ENCODE assay signal across 8 cellular contexts in genomic region chr22:23282089-23282501, GRCh38.
DNase-seq lines count a peak whose midpoint lies in the region; ATAC-seq and TF ChIP-seq lines count a peak whose summit lies in the region.

No MANE protein-coding gene starts in this region.

- no peak overlapping the region for H2BK15ac ChIP-seq in IMR-90 (ENCODE audit: low read depth, low read length)

- in situ Hi-C loops in IMR-90 (cut with MboI; ENCODE audit: low sequenced_read_pairs): loop anchor here (25.0 kb wide), 1 partner anchor 320 kb away; no protein-coding TSS in a partner anchor

- no peak for TF ChIP-seq CTCF in IMR-90 (conservative IDR thresholded peaks at IDR 0.05; ENCODE audit: low read depth, low read length)
- TF ChIP-seq CTCF in lower lobe of right lung (IDR thresholded peaks at IDR 0.05): peak; percentile 17

- H3K36me3 ChIP-seq in IMR-90 (ENCODE audit: control insufficient read depth, insufficient read depth, low read length) (peaks cover 36% of the 10 kb centered on the region), lower lobe of right lung (peaks cover 65% of the 10 kb centered on the region)

- H3K4me1 Mint-ChIP-seq in activated CD4-positive, alpha-beta memory T cell treated with anti-CD3 and anti-CD28 coated beads, Interleukin-2, amount 10 ng/mL, durations not matched to agents 7 days and 5 days: peaks cover 40% of the 10 kb centered on the region

- dilution Hi-C loops in IMR-90 (cut with HindIII; ENCODE audit: low sequenced_read_pairs, unreplicated experiment): no loop called here

- peak overlapping the region; percentile 38; the same call in 1 of the 2 replicates for H2BK120ac ChIP-seq in IMR-90 (ENCODE audit: low read depth, low read length)

- 0 out of 2 replicates have a peak, but pooled peaks cover 7% of the 10 kb centered on the region for H3K9me1 ChIP-seq in IMR-90 (ENCODE audit: insufficient read depth, low read length)

- peaks cover 11% of the 10 kb centered on the region for H3K36me3 Mint-ChIP-seq in activated CD4-positive, alpha-beta memory T cell treated with anti-CD3 and anti-CD28 coated beads, Interleukin-2, amount 10 ng/mL, durations not matched to agents 7 days and 5 days (ENCODE audit: low read depth)

- no peak for TF ChIP-seq RAD21 in IMR-90 (IDR thresholded peaks at IDR 0.05; ENCODE audit: low read length)

- H4K20me1 ChIP-seq in IMR-90 (ENCODE audit: insufficient read depth, low read length): no peaks in the 10 kb centered on the region; the same call in 1 of the 2 replicates

- POLR2A ChIA-PET in IMR-90 (lab: Charles Lee; ENCODE audit: unreplicated experiment): no interaction called here
- POLR2A ChIA-PET in activated CD4-positive, alpha-beta memory T cell treated with anti-CD3 and anti-CD28 coated beads, Interleukin-2, amount 10 ng/mL, durations not matched to agents 7 days and 5 days (lab: Charles Lee): interaction anchor here (0.7 to 1.5 kb wide), 8 partner anchors 32 to 108 kb away, joined by 3 to 7 read pairs (median 4); partner anchors contain the start of gene BCR

- no peak for TF ChIP-seq POLR2A in IMR-90 (IDR thresholded peaks at IDR 0.05; ENCODE audit: low read depth, low read length)

- H3K4me1 ChIP-seq in IMR-90 (ENCODE audit: control insufficient read depth, insufficient read depth, low read length) (peaks cover 5% of the 10 kb centered on the region; the same call in 1 of the 2 replicates), lower lobe of right lung (peaks cover 45% of the 10 kb centered on the region)

- H4K91ac ChIP-seq in IMR-90 (ENCODE audit: insufficient read depth, low read depth, low read length): peak overlapping the region; percentile 33; the same call in 1 of the 2 replicates

- no peak overlapping the region for H3K23ac ChIP-seq in IMR-90 (ENCODE audit: low read depth, low read length)

- no peak overlapping the region for H4K5ac ChIP-seq in IMR-90 (ENCODE audit: low read depth, low read length)

- H3K4me3 ChIP-seq in IMR-90 (ENCODE audit: insufficient read depth, low read depth, low read length): no peak overlapping the region
- no peak overlapping the region for H3K4me3 ChIP-seq in lower lobe of right lung

- H3K27ac ChIP-seq in IMR-90 (ENCODE audit: insufficient read depth, low read length): no peak overlapping the region; the same call in 1 of the 2 replicates
- peak overlapping the region; percentile 78 for H3K27ac ChIP-seq in lower lobe of right lung

- peak; percentile 62 for ATAC-seq in IMR-90 (ENCODE audit: low read depth)
- peak; percentile 81 to 82 for ATAC-seq in lower lobe of right lung
- no peak for ATAC-seq in HG03520 (IDR thresholded peaks at IDR 0.05; ENCODE audit: unreplicated experiment)
- no peak for ATAC-seq in HG03108 (IDR thresholded peaks at IDR 0.05; ENCODE audit: unreplicated experiment)

- DNase-seq in A172 (ENCODE audit: low spot score) (peak; percentile 91), IMR-90 (peak; percentile 69), brain pericyte (ENCODE audit: low read depth, low spot score) (peak; percentile 64), lower lobe of right lung (peak; percentile 91), NCI-H526 treated with DMSO at 0.1 percent for 48 hours (lab: John Stamatoyannopoulos, UW) (no peak)
- no peak for DNase-seq in activated CD4-positive, alpha-beta memory T cell treated with anti-CD3 and anti-CD28 coated beads, Interleukin-2, amount 10 ng/mL, durations not matched to agents 7 days and 5 days

- peak overlapping the region; percentile 73 for H2AK5ac ChIP-seq in IMR-90 (ENCODE audit: low read depth, low read length)

- no peaks in the 10 kb centered on the region for H3K27me3 Mint-ChIP-seq in activated CD4-positive, alpha-beta memory T cell treated with anti-CD3 and anti-CD28 coated beads, Interleukin-2, amount 10 ng/mL, durations not matched to agents 7 days and 5 days

- H2BK20ac ChIP-seq in IMR-90 (ENCODE audit: low read depth, low read length): no peak overlapping the region

- no peak overlapping the region for H3K18ac ChIP-seq in IMR-90 (ENCODE audit: low read depth, low read length)

- H2AFZ ChIP-seq in IMR-90 (replicated peaks; ENCODE audit: low read length, poor library complexity): peak overlapping the region; percentile 83

- H3K4ac ChIP-seq in IMR-90 (ENCODE audit: low read depth, low read length): peak overlapping the region; percentile 55; the same call in 1 of the 2 replicates

- H3K9me3 ChIP-seq in IMR-90 (ENCODE audit: control insufficient read depth, insufficient read depth, low read length) (no peaks in the 10 kb centered on the region), lower lobe of right lung (no peaks in the 10 kb centered on the region)

- no peaks in the 10 kb centered on the region for H3K9me3 Mint-ChIP-seq in activated CD4-positive, alpha-beta memory T cell treated with anti-CD3 and anti-CD28 coated beads, Interleukin-2, amount 10 ng/mL, durations not matched to agents 7 days and 5 days

- H3K27me3 ChIP-seq in IMR-90 (ENCODE audit: control insufficient read depth, insufficient read depth, low read length) (no peaks in the 10 kb centered on the region), lower lobe of right lung (ENCODE audit: low read depth) (no peaks in the 10 kb centered on the region)

- H3K14ac ChIP-seq in IMR-90 (replicated peaks; ENCODE audit: low read depth, low read length): peak overlapping the region; percentile 32; the same call in 1 of the 2 replicates

- BruUV-seq in IMR-90 (replicated peaks; lab: Mats Ljungman, UMichigan): no TSS peak

- no peak overlapping the region for H3K27ac Mint-ChIP-seq in activated CD4-positive, alpha-beta memory T cell treated with anti-CD3 and anti-CD28 coated beads, Interleukin-2, amount 10 ng/mL, durations not matched to agents 7 days and 5 days

- no peak overlapping the region for H4K8ac ChIP-seq in IMR-90 (ENCODE audit: low read depth in 2 of 2, low read length in 2 of 2)

- no peak overlapping the region for H2BK5ac ChIP-seq in IMR-90 (ENCODE audit: low read depth, low read length, poor library complexity, severe bottlenecking)

- 40% methylated on average over 1 of the region's 16 CpGs; no CpG with 5 or more reads in 1 of the 2 experiments for WGBS in IMR-90 (ENCODE audit: extremely low coverage in 2 of 2, insufficient read length in 1 of 2), 2 experiments

- no peak overlapping the region for H3K9ac ChIP-seq in IMR-90 (ENCODE audit: low read depth, low read length)

- intact Hi-C loops in IMR-90 (cut with micrococcal nuclease) (loop anchor here (1.0 to 5.0 kb wide), 3 partner anchors 104 to 325 kb away; no protein-coding TSS in a partner anchor), lower lobe of right lung (cut with DNase I) (loop anchor here (10.0 kb wide), 1 partner anchor 107 kb away; no protein-coding TSS in a partner anchor)

- H3K56ac ChIP-seq in IMR-90 (ENCODE audit: extremely low read depth, insufficient read depth, low read length): no peak overlapping the region

- H3K4me3 Mint-ChIP-seq in activated CD4-positive, alpha-beta memory T cell treated with anti-CD3 and anti-CD28 coated beads, Interleukin-2, amount 10 ng/mL, durations not matched to agents 7 days and 5 days: no peak overlapping the region

- H2AK9ac ChIP-seq in IMR-90 (replicated peaks; ENCODE audit: low read depth, low read length, poor library complexity): peak overlapping the region; percentile 97

- peaks cover 0 to 7% of the 10 kb centered on the region in 2 experiments; a peak in 1 of 4 replicates for H3K79me1 ChIP-seq in IMR-90 (ENCODE audit: low read depth in 1 of 2, low read length in 2 of 2)

- CTCF ChIA-PET in IMR-90 (lab: Yijun Ruan, JAX): interaction anchor here (0.6 to 1.6 kb wide), 14 partner anchors 9 to 226 kb away, joined by 3 to 18 read pairs (median 4); partner anchors contain the start of gene BCR
- CTCF ChIA-PET in activated CD4-positive, alpha-beta memory T cell treated with anti-CD3 and anti-CD28 coated beads, Interleukin-2, amount 10 ng/mL, durations not matched to agents 7 days and 5 days (lab: Charles Lee): interaction anchor here (0.5 to 13.2 kb wide), 26 partner anchors 9 to 584 kb away, joined by 3 to 272 read pairs (median 4); partner anchors contain the start of gene BCR

- H3K4me2 ChIP-seq in IMR-90 (ENCODE audit: low read depth, low read length): no peak overlapping the region

TF ChIP-seq in IMR-90, 13 proteins besides CTCF, POLR2A, EP300 and RAD21:
- TF ChIP-seq CHD1 (IDR thresholded peaks at IDR 0.05; ENCODE audit: low read depth, low read length) (no peak), ELK1 (IDR thresholded peaks at IDR 0.05; ENCODE audit: borderline replicate concordance, low read depth, low read length) (no peak), NFE2L2 (IDR thresholded peaks at IDR 0.05; ENCODE audit: low read depth, low read length) (no peak), FOS (IDR thresholded peaks at IDR 0.05; ENCODE audit: low read depth, low read length) (peak; percentile 68), MAZ (IDR thresholded peaks at IDR 0.05; ENCODE audit: borderline replicate concordance, low read depth, low read length) (peak; percentile 12; the same call in 1 of the 2 replicates)

Comparison
In these comparisons a context has a peak if more than half of its experiments do, and no peak if none do; other contexts are left out.
1. DNase-seq: peak in A172 (single experiment), IMR-90 (single experiment), brain pericyte (single experiment) and lower lobe of right lung (single experiment); none in activated CD4-positive, alpha-beta memory T cell treated with anti-CD3 and anti-CD28 coated beads, Interleukin-2, amount 10 ng/mL, durations not matched to agents 7 days and 5 days (single experiment) and NCI-H526 treated with DMSO at 0.1 percent for 48 hours (single experiment).
2. ATAC-seq: peak in IMR-90 (single experiment) and lower lobe of right lung (2 of 2); none in HG03520 (single experiment) and HG03108 (single experiment).